ENCODE assay signal across 9 cellular contexts in genomic region chr4:30641345-30641744, GRCh38.
"Had no signal": no experiment of that assay in that cellular context is flagged by ENCODE, and none has a peak within 500 bp of the region (broad histone marks: within the 10 kb centered on the region; RNA-seq: fewer than 3 reads in every experiment).

No MANE protein-coding gene starts in this region.

- DNase-seq: H7, HFFc6, IMR-90, KG1 had no signal

- H3K36me3 ChIP-seq: HAP-1 had no signal

- H2AFZ ChIP-seq: GM23338 had no signal

- H3K4me2 ChIP-seq: GM23338 had no signal

- FAIRE-seq: K562 had no signal

- H3K9me3 ChIP-seq: HAP-1 had no signal

- H3K4me1 ChIP-seq: HAP-1 had no signal

- H3K4me3 ChIP-seq: GM23338, HAP-1, K562 had no signal

- ATAC-seq: GM23338, HCT116, K562 had no signal

- H3K27ac ChIP-seq: HL-60 had no signal
